ENCODE assay signal across 8 cellular contexts in genomic region chr22:36160499-36160942, GRCh38. TPM values are rescaled to one million over a fixed set of nuclear protein-coding genes. Genes with fewer than 3 reads are reported as not detected.
DNase-seq lines count a peak whose midpoint lies in the region; TF ChIP-seq lines count a peak whose summit lies in the region.

Gene APOL3 (minus strand): TSS chr22:36160755. CDS start chr22:36149055, 11,700 bp downstream.

- H3K9me3 ChIP-seq in left ventricle myocardium inferior (replicated peaks), result no peaks in the 10 kb centered on the region
- H3K9me3 ChIP-seq in Caco-2, result no peaks in the 10 kb centered on the region

- H3K27ac Mint-ChIP-seq in activated naive CD8-positive, alpha-beta T cell, result peak within 1 kb of the TSS; percentile 97
- no peak within 1 kb of the TSS for H3K27ac Mint-ChIP-seq in Caco-2 (ENCODE audit: unreplicated experiment)

- no peaks in the 10 kb centered on the region for H3K36me3 ChIP-seq in left ventricle myocardium inferior
- H3K36me3 ChIP-seq in Caco-2 (ENCODE audit: control insufficient read depth, insufficient read depth, low read length), result no peaks in the 10 kb centered on the region

- CTCF ChIA-PET in Caco-2 (lab: Charles Lee), result interaction anchor here (0.9 to 1.0 kb wide), 2 partner anchors 15 to 17 kb away, joined by 3 to 4 read pairs; no protein-coding TSS in a partner anchor

- H3K4me3 ChIP-seq in left ventricle myocardium inferior (peak within 1 kb of the TSS; percentile 71), Caco-2 (ENCODE audit: low read depth, low read length) (no peak within 1 kb of the TSS)

- H3K4me1 ChIP-seq in left ventricle myocardium inferior, result peaks cover 63% of the 10 kb centered on the region
- H3K4me1 ChIP-seq in Caco-2, result peaks cover 3% of the 10 kb centered on the region

- no peaks in the 10 kb centered on the region for H3K27me3 Mint-ChIP-seq in activated naive CD8-positive, alpha-beta T cell
- H3K27me3 Mint-ChIP-seq in Caco-2 (ENCODE audit: insufficient read depth, unreplicated experiment), result no peaks in the 10 kb centered on the region

- H3K9me3 Mint-ChIP-seq in activated naive CD8-positive, alpha-beta T cell (ENCODE audit: low read depth), result no peaks in the 10 kb centered on the region
- H3K9me3 Mint-ChIP-seq in Caco-2 (ENCODE audit: unreplicated experiment), result no peaks in the 10 kb centered on the region

- H3K36me3 Mint-ChIP-seq in activated naive CD8-positive, alpha-beta T cell, result peaks cover 2% of the 10 kb centered on the region
- no peaks in the 10 kb centered on the region for H3K36me3 Mint-ChIP-seq in Caco-2 (ENCODE audit: insufficient read depth, unreplicated experiment)

- peaks cover 96% of the 10 kb centered on the region for H3K4me1 Mint-ChIP-seq in activated naive CD8-positive, alpha-beta T cell (ENCODE audit: low read depth)
- H3K4me1 Mint-ChIP-seq in Caco-2 (ENCODE audit: low read depth, unreplicated experiment), result peaks cover 13% of the 10 kb centered on the region

- H3K27me3 ChIP-seq in left ventricle myocardium inferior (ENCODE audit: low read depth) (no peaks in the 10 kb centered on the region), Caco-2 (replicated peaks; ENCODE audit: control insufficient read depth, insufficient read depth, low read length) (no peaks in the 10 kb centered on the region)

- BruUV-seq in Caco-2 (replicated peaks; lab: Mats Ljungman, UMichigan), result no TSS peak

- peak; percentile 45 for DNase-seq in AG08396 (ENCODE audit: low spot score)
- peak; percentile 22 for DNase-seq in HT1080 (ENCODE audit: low read depth)
- DNase-seq in left ventricle myocardium inferior, result peak; percentile 86
- DNase-seq in stimulated activated CD4-positive, alpha-beta T cell treated with anti-CD3 and anti-CD28 coated beads, Interleukin-4, amount 100 ng/mL, for 1 hour, result peak; percentile 37
- no peak for DNase-seq in NCI-H2081 treated with DMSO at 0.1 percent for 48 hours (lab: John Stamatoyannopoulos, UW)
- DNase-seq in Caco-2, result no peak
- no peak for DNase-seq in SK-N-DZ (ENCODE audit: low spot score)

- TF ChIP-seq CTCF in left ventricle myocardium inferior (IDR thresholded peaks at IDR 0.05; ENCODE audit: borderline replicate concordance), result no peak
- TF ChIP-seq CTCF in Caco-2 (IDR thresholded peaks at IDR 0.05; ENCODE audit: insufficient read depth in 1 of 2, low read depth in 1 of 2, low read length in 1 of 2, severe bottlenecking in 1 of 2, unreplicated experiment in 1 of 2), result no peak

- H3K4me3 Mint-ChIP-seq in activated naive CD8-positive, alpha-beta T cell, result peak within 1 kb of the TSS; percentile 97
- H3K4me3 Mint-ChIP-seq in Caco-2 (ENCODE audit: unreplicated experiment), result no peak within 1 kb of the TSS

- intact Hi-C loops in left ventricle myocardium inferior (cut with micrococcal nuclease), result no loop called here
- intact Hi-C loops in Caco-2 (cut with micrococcal nuclease; ENCODE audit: unreplicated experiment), result no loop called here

- POLR2A ChIA-PET in Caco-2 (lab: Charles Lee), result no interaction called here

- peak within 1 kb of the TSS; percentile 96 for H3K27ac ChIP-seq in left ventricle myocardium inferior (replicated peaks)

RNA-seq across cellular contexts. Expression of gene APOL3, which starts in this region (rescaled TPM):
- total RNA-seq in HT1080 (2014; rRNA removed; shearing (Covaris generic)), result 2.0 and 3.0 TPM in 2 replicates
- 1.7 and 1.9 TPM in 2 replicates for polyA plus RNA-seq in HT1080 (2015; cell fraction: cytosol; rRNA removed)
- polyA plus RNA-seq in HT1080 (2015; cell fraction: nucleus; rRNA removed), result 2.4 and 3.4 TPM in 2 replicates
- 21.3 TPM for total RNA-seq in left ventricle myocardium inferior
- total RNA-seq in Caco-2 (2022), result 0.35 TPM in 1 of 2 replicates, not detected in the other
- polyA plus RNA-seq in SK-N-DZ (2014; cell fraction: cytosol; rRNA removed), result not detected in 2 replicates
- polyA plus RNA-seq in SK-N-DZ (2014; cell fraction: nucleus; rRNA removed), result 0.15 TPM in 1 of 2 replicates, not detected in the other

Comparison
In these comparisons a context has a peak if more than half of its experiments do, and no peak if none do; other contexts are left out.
1. DNase-seq: peak in AG08396 (single experiment), HT1080 (single experiment), left ventricle myocardium inferior (single experiment) and stimulated activated CD4-positive, alpha-beta T cell treated with anti-CD3 and anti-CD28 coated beads, Interleukin-4, amount 100 ng/mL, for 1 hour (single experiment); none in NCI-H2081 treated with DMSO at 0.1 percent for 48 hours (single experiment), Caco-2 (0 of 2) and SK-N-DZ (single experiment).